ENCODE assay signal across 9 cellular contexts in the genomic region with DNA sequence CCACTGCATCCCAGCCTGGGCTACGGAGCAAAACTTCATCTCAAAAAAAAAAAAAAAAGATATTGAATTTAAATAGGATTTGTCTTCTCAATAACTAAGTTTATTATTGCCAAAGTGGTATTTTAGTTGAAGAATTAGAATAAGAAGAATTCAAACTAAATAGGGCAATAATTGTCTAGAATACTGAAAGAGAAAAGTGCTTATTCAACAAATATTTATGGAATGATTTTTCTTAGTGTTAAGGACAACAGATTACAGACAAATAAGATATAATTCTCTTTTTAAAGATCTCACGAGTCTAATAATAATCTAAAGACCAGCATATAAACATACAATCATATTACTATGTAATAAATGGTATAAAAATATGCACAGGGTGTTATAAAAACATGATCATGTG. TPM values are rescaled to one million over a fixed set of nuclear protein-coding genes. Genes with fewer than 3 reads are reported as not detected.
"Had no signal": no experiment of that assay in that cellular context is flagged by ENCODE, and none has a peak within 500 bp of the region (broad histone marks: within the 10 kb centered on the region; RNA-seq: fewer than 3 reads in every experiment).

No MANE protein-coding gene starts in this region.

- H3K9ac ChIP-seq: GM23248, KMS-11 had no signal

- H3K27ac ChIP-seq: GM23248, KMS-11 had no signal

- H3K4me2 ChIP-seq: KMS-11 had no signal

- H3K4me1 ChIP-seq: HAP-1 had no signal

- FAIRE-seq: HTR-8/SVneo had no signal

- DNase-seq: GM23248, GOT3, KBM-7 had no signal

- H3K4me3 ChIP-seq: GM23248, HAP-1 had no signal

- H3K36me3 ChIP-seq: HAP-1 had no signal

- H3K9me3 ChIP-seq: HAP-1 had no signal

- H2AFZ ChIP-seq: GM23248 had no signal

- ATAC-seq: HCT116 had no signal

RNA-seq across cellular contexts. Expression of gene ZFP42, which starts 33.6 kb away (rescaled TPM):
- total RNA-seq: GM23248, H4, HT-29 had no signal
- polyA plus RNA-seq: GM23248 had no signal
